Comparison of ENCODE assay signal across 9 cellular contexts in the genomic region with DNA sequence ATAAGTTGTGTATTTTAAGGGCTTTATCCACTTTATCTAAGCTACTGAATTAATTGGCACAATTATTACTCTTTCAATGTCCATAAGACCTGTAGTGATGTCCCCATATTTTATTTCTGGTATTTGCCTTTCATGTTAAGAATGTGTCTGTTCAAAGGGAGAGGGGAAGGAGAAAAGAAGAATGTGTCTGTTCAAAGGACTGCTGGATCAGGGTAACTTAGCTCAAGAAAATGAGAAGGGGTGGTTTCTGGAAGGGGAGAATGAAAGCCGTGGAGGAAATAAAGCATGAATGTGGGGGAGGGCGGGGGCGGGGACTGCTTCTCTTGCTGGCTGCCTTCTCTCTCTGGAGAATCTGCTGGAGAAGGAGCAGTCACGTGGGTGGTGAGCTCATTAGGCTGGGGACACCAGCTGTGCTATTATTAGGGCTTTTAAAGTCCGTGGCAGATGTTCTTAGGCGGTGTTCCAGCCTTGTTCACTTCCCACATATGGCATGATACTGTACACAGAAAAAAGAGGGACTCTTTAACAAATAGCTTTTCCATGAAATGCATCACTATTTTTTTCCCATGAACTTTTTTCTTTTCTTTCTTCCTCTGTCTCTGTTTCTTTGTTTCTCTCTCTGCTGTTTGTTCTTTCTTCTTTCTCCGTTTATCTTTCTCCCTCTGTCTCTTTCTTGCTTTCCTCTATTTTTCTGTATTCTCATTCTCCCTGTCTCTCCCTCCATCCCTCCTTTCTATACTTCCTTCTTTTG.
DNase-seq lines count a peak whose midpoint lies in the region; ATAC-seq lines count a peak whose summit lies in the region.
"Had no signal": no experiment of that assay in that cellular context is flagged by ENCODE, and none has a peak within 500 bp of the region (broad histone marks: within the 10 kb centered on the region; RNA-seq: fewer than 3 reads in every experiment).

No MANE protein-coding gene starts in this region.

- peak overlapping the region; percentile 62 for H3K4me3 Mint-ChIP-seq in stimulated activated memory B cell treated with anti-CD40 and anti-IgM and Interleukin-4, amounts not matched to agents 10 μg/mL and 1 μg/mL and 100 μg/mL, for 72 hours
- H3K4me3 Mint-ChIP-seq: T-helper 1 cell treated with Interleukin-12 subunit alpha and Interleukin-12 subunit beta and Interleukin-4 antibody, amounts not matched to agents 30 μg/mL and 1 μg/mL, for 36 hours had no signal

- ATAC-seq in GM21360 (IDR thresholded peaks at IDR 0.05; ENCODE audit: unreplicated experiment) = peak; percentile 68
- ATAC-seq in stimulated activated memory B cell treated with anti-CD40 and anti-IgM and Interleukin-4, amounts not matched to agents 10 μg/mL and 1 μg/mL and 100 μg/mL, for 72 hours = peak; percentile 60

- H3K4me1 Mint-ChIP-seq in stimulated activated memory B cell treated with anti-CD40 and anti-IgM and Interleukin-4, amounts not matched to agents 10 μg/mL and 1 μg/mL and 100 μg/mL, for 72 hours = peaks cover 81% of the 10 kb centered on the region

- DNase-seq in COLO668 (lab: John Stamatoyannopoulos, UW; ENCODE audit: unreplicated experiment) (peak; percentile 71), Kasumi-1 (lab: John Stamatoyannopoulos, UW) (peak; percentile 90 to 94), RKO (ENCODE audit: low spot score) (peak; percentile 59), dedifferentiated amniotic fluid mesenchymal stem cell (ENCODE audit: extremely low spot score) (peak; percentile 92), activated gamma-delta T cell (lab: John Stamatoyannopoulos, UW) (no peak)

- H3K27me3 Mint-ChIP-seq in stimulated activated memory B cell treated with anti-CD40 and anti-IgM and Interleukin-4, amounts not matched to agents 10 μg/mL and 1 μg/mL and 100 μg/mL, for 72 hours = no peaks in the 10 kb centered on the region

- peaks cover 15% of the 10 kb centered on the region for H3K36me3 Mint-ChIP-seq in stimulated activated memory B cell treated with anti-CD40 and anti-IgM and Interleukin-4, amounts not matched to agents 10 μg/mL and 1 μg/mL and 100 μg/mL, for 72 hours

- no peaks in the 10 kb centered on the region for H3K27me3 ChIP-seq in layer of hippocampus (ENCODE audit: control insufficient read depth, insufficient read depth, low read length)

- peak overlapping the region; percentile 68 for H3K27ac ChIP-seq in layer of hippocampus (ENCODE audit: low read depth, low read length)

- peak overlapping the region; percentile 74 for H3K27ac Mint-ChIP-seq in stimulated activated memory B cell treated with anti-CD40 and anti-IgM and Interleukin-4, amounts not matched to agents 10 μg/mL and 1 μg/mL and 100 μg/mL, for 72 hours
- H3K27ac Mint-ChIP-seq: T-helper 1 cell treated with Interleukin-12 subunit alpha and Interleukin-12 subunit beta and Interleukin-4 antibody, amounts not matched to agents 30 μg/mL and 1 μg/mL, for 36 hours had no signal

- no peaks in the 10 kb centered on the region for H3K9me3 Mint-ChIP-seq in stimulated activated memory B cell treated with anti-CD40 and anti-IgM and Interleukin-4, amounts not matched to agents 10 μg/mL and 1 μg/mL and 100 μg/mL, for 72 hours
